9 cellular contexts compared by ENCODE assay signal in the genomic region with DNA sequence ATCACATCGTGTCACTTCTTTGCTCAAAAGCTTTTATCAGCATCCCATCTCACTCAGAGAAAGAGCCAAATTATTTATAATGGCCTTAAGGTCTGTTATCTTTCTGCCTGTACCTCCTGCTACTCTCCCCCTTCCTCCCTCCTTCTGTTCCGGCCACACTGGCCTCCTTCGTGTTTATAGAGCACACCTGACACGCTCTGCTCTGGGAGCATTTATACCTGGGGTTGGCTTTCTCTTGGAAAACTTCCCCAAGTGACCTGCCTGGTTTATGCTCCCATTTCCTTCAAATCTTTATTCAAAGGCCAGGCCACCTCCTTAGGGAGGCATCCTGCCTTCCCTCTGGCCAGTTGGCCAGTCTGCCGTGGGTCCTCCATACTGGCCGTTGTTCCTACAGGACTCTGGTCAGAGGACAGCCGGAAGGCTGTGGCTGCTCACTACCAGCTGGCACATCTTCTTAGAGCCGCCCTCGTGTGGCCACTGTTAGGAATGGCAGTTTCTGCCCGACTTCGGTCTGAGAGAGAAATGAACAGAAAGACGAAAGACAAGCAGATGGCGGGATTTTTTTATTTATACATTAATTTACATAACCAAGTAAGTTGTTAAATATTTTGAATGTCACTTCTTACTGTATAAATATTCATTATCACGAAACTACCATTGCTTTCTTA.
DNase-seq lines count a peak whose midpoint lies in the region; ATAC-seq lines count a peak whose summit lies in the region.
"Had no signal": no experiment of that assay in that cellular context is flagged by ENCODE, and none has a peak within 500 bp of the region (broad histone marks: within the 10 kb centered on the region; RNA-seq: fewer than 3 reads in every experiment).

No MANE protein-coding gene starts in this region.

- no peak overlapping the region for H3K27ac Mint-ChIP-seq in activated CD4-positive, alpha-beta memory T cell treated with anti-CD3 and anti-CD28 coated beads for 36 hours
- H3K27ac Mint-ChIP-seq: IgD-negative memory B cell had no signal

- H3K4me1 Mint-ChIP-seq in activated CD4-positive, alpha-beta memory T cell treated with anti-CD3 and anti-CD28 coated beads for 36 hours (ENCODE audit: low read depth), result peaks cover 3% of the 10 kb centered on the region

- no peaks in the 10 kb centered on the region for H3K9me3 Mint-ChIP-seq in activated CD4-positive, alpha-beta memory T cell treated with anti-CD3 and anti-CD28 coated beads for 36 hours
- H3K9me3 Mint-ChIP-seq: IgD-negative memory B cell had no signal

- H3K36me3 Mint-ChIP-seq in activated CD4-positive, alpha-beta memory T cell treated with anti-CD3 and anti-CD28 coated beads for 36 hours, result no peaks in the 10 kb centered on the region
- H3K36me3 Mint-ChIP-seq: IgD-negative memory B cell had no signal

- DNase-seq in AG20443 (ENCODE audit: low spot score), result peak; percentile 66
- DNase-seq in NCI-H526 (lab: John Stamatoyannopoulos, UW), result peak; percentile 48 to 83
- peak; percentile 62 for DNase-seq in activated CD4-positive, alpha-beta memory T cell treated with anti-CD3 and anti-CD28 coated beads for 36 hours
- DNase-seq in effector CD4-positive, alpha-beta T cell, result peak; percentile 23
- DNase-seq in medulla oblongata (ENCODE audit: extremely low spot score), result peak; percentile 67
- peak; percentile 20 to 22 for DNase-seq in stimulated activated CD8-positive, alpha-beta memory T cell treated with anti-CD3 and anti-CD28 coated beads, Interleukin-15, amount 100 ng/mL, for 48 hours (ENCODE audit: low read depth in 2 of 2)

- intact Hi-C loops in activated CD4-positive, alpha-beta memory T cell treated with anti-CD3 and anti-CD28 coated beads for 36 hours (cut with micrococcal nuclease), result loop anchor here (1.0 to 5.0 kb wide), 3 partner anchors 56 to 207 kb away; no protein-coding TSS in a partner anchor

- ATAC-seq in GM18861 (IDR thresholded peaks at IDR 0.05; ENCODE audit: unreplicated experiment), result peak; percentile 93
- ATAC-seq in HG03064 (IDR thresholded peaks at IDR 0.05; ENCODE audit: low read depth, unreplicated experiment), result peak; percentile 86

- no peak overlapping the region for H3K4me3 Mint-ChIP-seq in activated CD4-positive, alpha-beta memory T cell treated with anti-CD3 and anti-CD28 coated beads for 36 hours

- CTCF ChIA-PET in activated CD4-positive, alpha-beta memory T cell treated with anti-CD3 and anti-CD28 coated beads for 36 hours (lab: Charles Lee), result interaction anchor here (1.3 to 2.9 kb wide), 3 partner anchors 13 to 207 kb away, joined by 3 to 17 read pairs (median 14); no protein-coding TSS in a partner anchor

- POLR2A ChIA-PET in activated CD4-positive, alpha-beta memory T cell treated with anti-CD3 and anti-CD28 coated beads for 36 hours (lab: Charles Lee), result no interaction called here

- H3K27me3 Mint-ChIP-seq in activated CD4-positive, alpha-beta memory T cell treated with anti-CD3 and anti-CD28 coated beads for 36 hours, result no peaks in the 10 kb centered on the region

Comparison
In these comparisons a context has a peak if more than half of its experiments do, and no peak if none do; other contexts are left out.
1. Peak in every context shown above with its lines: DNase-seq and ATAC-seq.